ENCODE assay signal across 25 cellular contexts in genomic region chr3:143531101-143531500, GRCh38.
DNase-seq lines count a peak whose midpoint lies in the region; ATAC-seq and TF ChIP-seq lines count a peak whose summit lies in the region.
"Had no signal": no experiment of that assay in that cellular context is flagged by ENCODE, and none has a peak within 500 bp of the region (broad histone marks: within the 10 kb centered on the region; RNA-seq: fewer than 3 reads in every experiment).

No MANE protein-coding gene starts in this region.

- no peak for TF ChIP-seq CTCF in activated B cell treated with CpG ODN at 0.5 μM for 24 hours (IDR thresholded peaks at IDR 0.05)
- no peak for TF ChIP-seq CTCF in nephron (IDR thresholded peaks at IDR 0.05; ENCODE audit: unreplicated experiment in 3 of 3)
- TF ChIP-seq CTCF in tibial nerve (IDR thresholded peaks at IDR 0.05) = no peak

- H3K27ac ChIP-seq in tibial nerve = no peak overlapping the region
- H3K27ac ChIP-seq: 22Rv1, SJCRH30 had no signal

- peaks cover 7% of the 10 kb centered on the region for H3K36me3 Mint-ChIP-seq in activated naive CD8-positive, alpha-beta T cell
- no peaks in the 10 kb centered on the region for H3K36me3 Mint-ChIP-seq in activated naive CD8-positive, alpha-beta T cell treated with anti-CD3 and anti-CD28 coated beads, Interleukin-2, amount 50 U/mL, for 24 hours (ENCODE audit: low read depth)
- peaks cover 2% of the 10 kb centered on the region for H3K36me3 Mint-ChIP-seq in activated B cell treated with CpG ODN at 0.5 μM for 24 hours (ENCODE audit: low read depth)
- no peaks in the 10 kb centered on the region for H3K36me3 Mint-ChIP-seq in nephron (ENCODE audit: low read depth)

- H3K27me3 Mint-ChIP-seq in activated naive CD8-positive, alpha-beta T cell = no peaks in the 10 kb centered on the region
- H3K27me3 Mint-ChIP-seq in activated naive CD8-positive, alpha-beta T cell treated with anti-CD3 and anti-CD28 coated beads, Interleukin-2, amount 50 U/mL, for 24 hours = no peaks in the 10 kb centered on the region
- no peaks in the 10 kb centered on the region for H3K27me3 Mint-ChIP-seq in activated B cell treated with CpG ODN at 0.5 μM for 24 hours
- H3K27me3 Mint-ChIP-seq in nephron (ENCODE audit: low read depth) = no peaks in the 10 kb centered on the region
- H3K27me3 Mint-ChIP-seq: CD4-positive, alpha-beta T cell had no signal

- no peaks in the 10 kb centered on the region for H3K9me3 ChIP-seq in tibial nerve
- H3K9me3 ChIP-seq: HAP-1, SJCRH30 had no signal

- H3K27me3 ChIP-seq in tibial nerve = no peaks in the 10 kb centered on the region
- H3K27me3 ChIP-seq: SJCRH30 had no signal

- ATAC-seq in activated naive CD8-positive, alpha-beta T cell treated with anti-CD3 and anti-CD28 coated beads, Interleukin-2, amount 50 U/mL, for 24 hours = no peak
- no peak for ATAC-seq in activated B cell treated with CpG ODN at 0.5 μM for 24 hours (ENCODE audit: low read depth)
- ATAC-seq in GM21576 (IDR thresholded peaks at IDR 0.05; ENCODE audit: unreplicated experiment) = no peak
- ATAC-seq: PC-3, SK-N-SH treated with all-trans-retinoic acid at 6 μM for 48 hours had no signal

- H3K4me1 ChIP-seq in tibial nerve = peaks cover 0 to 16% (median 0%) of the 10 kb centered on the region in 4 donors
- H3K4me1 ChIP-seq: HAP-1, SJCRH30 had no signal

- POLR2A ChIA-PET in activated B cell treated with CpG ODN at 0.5 μM for 24 hours (lab: Charles Lee) = interaction anchor here (0.6 to 0.8 kb wide), 2 partner anchors 11 to 530 kb away, joined by 3 read pairs; partner anchors contain the start of gene U2SURP

- no peak overlapping the region for H3K4me3 Mint-ChIP-seq in activated naive CD8-positive, alpha-beta T cell
- H3K4me3 Mint-ChIP-seq in activated naive CD8-positive, alpha-beta T cell treated with anti-CD3 and anti-CD28 coated beads, Interleukin-2, amount 50 U/mL, for 24 hours = no peak overlapping the region
- H3K4me3 Mint-ChIP-seq in activated B cell treated with CpG ODN at 0.5 μM for 24 hours = peak overlapping the region; percentile 33
- H3K4me3 Mint-ChIP-seq in nephron = no peak overlapping the region
- H3K4me3 Mint-ChIP-seq: CD4-positive, alpha-beta T cell; HFFc6 had no signal

- H3K27ac Mint-ChIP-seq in activated naive CD8-positive, alpha-beta T cell = peak overlapping the region; percentile 11
- no peak overlapping the region for H3K27ac Mint-ChIP-seq in activated naive CD8-positive, alpha-beta T cell treated with anti-CD3 and anti-CD28 coated beads, Interleukin-2, amount 50 U/mL, for 24 hours
- peak overlapping the region; percentile 57 for H3K27ac Mint-ChIP-seq in activated B cell treated with CpG ODN at 0.5 μM for 24 hours
- peak overlapping the region; percentile 10 to 59 (median 18) for H3K27ac Mint-ChIP-seq in nephron
- H3K27ac Mint-ChIP-seq: CD4-positive, alpha-beta T cell; HFFc6 had no signal

- no peaks in the 10 kb centered on the region for H3K9me3 Mint-ChIP-seq in activated naive CD8-positive, alpha-beta T cell (ENCODE audit: low read depth)
- no peaks in the 10 kb centered on the region for H3K9me3 Mint-ChIP-seq in activated naive CD8-positive, alpha-beta T cell treated with anti-CD3 and anti-CD28 coated beads, Interleukin-2, amount 50 U/mL, for 24 hours
- H3K9me3 Mint-ChIP-seq in activated B cell treated with CpG ODN at 0.5 μM for 24 hours = no peaks in the 10 kb centered on the region
- H3K9me3 Mint-ChIP-seq in nephron = no peaks in the 10 kb centered on the region
- H3K9me3 Mint-ChIP-seq: CD4-positive, alpha-beta T cell; HFFc6 had no signal

- H3K4me1 Mint-ChIP-seq in activated naive CD8-positive, alpha-beta T cell (ENCODE audit: low read depth) = peaks cover 26% of the 10 kb centered on the region
- peaks cover 45% of the 10 kb centered on the region for H3K4me1 Mint-ChIP-seq in activated naive CD8-positive, alpha-beta T cell treated with anti-CD3 and anti-CD28 coated beads, Interleukin-2, amount 50 U/mL, for 24 hours
- H3K4me1 Mint-ChIP-seq in activated B cell treated with CpG ODN at 0.5 μM for 24 hours = peaks cover 84% of the 10 kb centered on the region
- H3K4me1 Mint-ChIP-seq in nephron = peaks cover 41% of the 10 kb centered on the region

- CTCF ChIA-PET in activated B cell treated with CpG ODN at 0.5 μM for 24 hours (lab: Charles Lee) = interaction anchor here (0.9 to 1.6 kb wide), 2 partner anchors 20 to 143 kb away, joined by 3 to 4 read pairs; no protein-coding TSS in a partner anchor

- DNase-seq in activated naive CD8-positive, alpha-beta T cell treated with anti-CD3 and anti-CD28 coated beads, Interleukin-2, amount 50 U/mL, for 24 hours = no peak
- DNase-seq in activated B cell treated with CpG ODN at 0.5 μM for 24 hours = no peak
- no peak for DNase-seq in activated CD4-positive, alpha-beta T cell treated with anti-CD3 and anti-CD28 coated beads for 48 hours
- no peak for DNase-seq in tibial nerve (ENCODE audit: low spot score in 2 of 2)
- DNase-seq: ACHN; CD4-positive, alpha-beta T cell; COR-L47; DMS53; GOT3; HFFc6; Karpas-422; NCI-H1092 treated with DMSO at 0.1 percent for 48 hours; NCI-H1436; NCI-H187; NCI-H2081 treated with DMSO at 0.1 percent for 48 hours; NCI-H524; NCI-H774; PC-3; SJCRH30 had no signal

- TF ChIP-seq POLR2A in tibial nerve (IDR thresholded peaks at IDR 0.05) = no peak

- no peaks in the 10 kb centered on the region for H3K36me3 ChIP-seq in tibial nerve
- H3K36me3 ChIP-seq: HAP-1, SJCRH30 had no signal

- no peak overlapping the region for H3K4me3 ChIP-seq in tibial nerve
- H3K4me3 ChIP-seq: HAP-1, SJCRH30 had no signal

- intact Hi-C loops in activated B cell treated with CpG ODN at 0.5 μM for 24 hours (cut with micrococcal nuclease) = no loop called here

- TF ChIP-seq EP300 in tibial nerve (IDR thresholded peaks at IDR 0.05) = no peak

- 77 to 84% methylated on average over 1 of the region's 1 CpG for WGBS in tibial nerve, 2 donors
